20 cellular contexts compared by ENCODE assay signal in the genomic region with DNA sequence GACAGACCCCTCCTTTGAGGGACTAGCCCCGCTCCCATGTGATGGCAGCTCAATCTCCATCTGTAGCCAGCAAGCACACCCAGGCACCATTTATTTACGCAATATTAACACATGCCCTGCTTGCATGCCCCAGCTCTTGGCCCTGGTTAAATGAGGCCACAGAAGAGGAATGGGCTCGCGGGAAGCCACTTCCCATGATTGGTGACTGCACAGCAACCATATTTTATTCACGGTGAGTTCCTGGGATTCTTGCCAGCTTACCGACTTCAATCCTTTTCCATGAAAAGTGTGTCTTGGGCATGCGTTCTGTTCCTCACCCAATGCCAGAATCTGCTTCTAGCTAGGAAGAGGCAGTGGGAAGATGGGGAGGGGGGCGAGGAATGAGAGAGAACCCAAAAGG. TPM values are rescaled to one million over a fixed set of nuclear protein-coding genes. Genes with fewer than 3 reads are reported as not detected.
A peak's percentile ranks its signal among the peaks of the same experiment; 100 is the strongest.
DNase-seq lines count a peak whose midpoint lies in the region; TF ChIP-seq lines count a peak whose summit lies in the region.
"Had no signal": no experiment of that assay in that cellular context is flagged by ENCODE, and none has a peak within 500 bp of the region (broad histone marks: within the 10 kb centered on the region; RNA-seq: fewer than 3 reads in every experiment).

No MANE protein-coding gene starts in this region.

- no peak overlapping the region for H2AFZ ChIP-seq in neural progenitor cell (replicated peaks)

- intact Hi-C loops in tibial artery (cut with DNase I; ENCODE audit: low total_unique reads) = no loop called here

- no peaks in the 10 kb centered on the region for H3K79me2 ChIP-seq in neural progenitor cell (ENCODE audit: low read depth)

- in situ Hi-C loops in KBM-7 (cut with MboI; ENCODE audit: low pct_unique_long_range_greater_than_20kb, low sequenced_read_pairs) = no loop called here

- no peak overlapping the region for H3K4me3 Mint-ChIP-seq in activated naive CD4-positive, alpha-beta T cell treated with anti-CD3 and anti-CD28 coated beads, Interleukin-2, amount 50 U/mL, for 24 hours
- H3K4me3 Mint-ChIP-seq in neural progenitor cell = no peak overlapping the region
- H3K4me3 Mint-ChIP-seq: activated CD8-positive, alpha-beta memory T cell treated with anti-CD3 and anti-CD28 coated beads, Interleukin-2, amount 10 ng/mL, durations not matched to agents 7 days and 5 days; dendritic cell treated with granulocyte-macrophage colony-stimulating factor and Interleukin-4, amounts not matched to agents 40 ng/mL and 50 ng/mL, for 4 days; stimulated activated effector memory CD8-positive, alpha-beta T cell treated with anti-CD3 and anti-CD28 coated beads, Interleukin-12 subunit alpha, Interleukin-12 subunit beta, amount 100 ng/mL, for 72 hours had no signal

- H3K4me3 ChIP-seq in WERI-Rb-1 (ENCODE audit: low read depth, low read length) (no peak overlapping the region), tibial artery (no peak overlapping the region), neural progenitor cell (no peak overlapping the region)
- H3K4me3 ChIP-seq: smooth muscle cell, upper lobe of right lung had no signal

- H4K20me1 ChIP-seq in neural progenitor cell (ENCODE audit: low read depth) = no peaks in the 10 kb centered on the region

- H3K27ac Mint-ChIP-seq in activated naive CD4-positive, alpha-beta T cell treated with anti-CD3 and anti-CD28 coated beads, Interleukin-2, amount 50 U/mL, for 24 hours = peak overlapping the region; percentile 46
- no peak overlapping the region for H3K27ac Mint-ChIP-seq in neural progenitor cell
- H3K27ac Mint-ChIP-seq: activated CD8-positive, alpha-beta memory T cell treated with anti-CD3 and anti-CD28 coated beads, Interleukin-2, amount 10 ng/mL, durations not matched to agents 7 days and 5 days; dendritic cell treated with granulocyte-macrophage colony-stimulating factor and Interleukin-4, amounts not matched to agents 40 ng/mL and 50 ng/mL, for 4 days; stimulated activated effector memory CD8-positive, alpha-beta T cell treated with anti-CD3 and anti-CD28 coated beads, Interleukin-12 subunit alpha, Interleukin-12 subunit beta, amount 100 ng/mL, for 72 hours had no signal

- no peak overlapping the region for H3K9ac ChIP-seq in neural progenitor cell
- H3K9ac ChIP-seq: KMS-11 had no signal

- H3K4me1 ChIP-seq in tibial artery (peaks cover 7 to 41% (median 31%) of the 10 kb centered on the region in 4 donors), neural progenitor cell (no peaks in the 10 kb centered on the region)

- peaks cover 3% of the 10 kb centered on the region for H3K36me3 Mint-ChIP-seq in activated naive CD4-positive, alpha-beta T cell treated with anti-CD3 and anti-CD28 coated beads, Interleukin-2, amount 50 U/mL, for 24 hours
- H3K36me3 Mint-ChIP-seq in neural progenitor cell = no peaks in the 10 kb centered on the region
- H3K36me3 Mint-ChIP-seq: activated CD8-positive, alpha-beta memory T cell treated with anti-CD3 and anti-CD28 coated beads, Interleukin-2, amount 10 ng/mL, durations not matched to agents 7 days and 5 days; stimulated activated effector memory CD8-positive, alpha-beta T cell treated with anti-CD3 and anti-CD28 coated beads, Interleukin-12 subunit alpha, Interleukin-12 subunit beta, amount 100 ng/mL, for 72 hours had no signal

- H3K27me3 ChIP-seq in WERI-Rb-1 (ENCODE audit: insufficient read depth, low read depth, severe bottlenecking) (no peaks in the 10 kb centered on the region), layer of hippocampus (ENCODE audit: control insufficient read depth, insufficient read depth, low read length) (peaks cover 2% of the 10 kb centered on the region), tibial artery (no peaks in the 10 kb centered on the region), neural progenitor cell (no peaks in the 10 kb centered on the region)
- H3K27me3 ChIP-seq: upper lobe of right lung had no signal

- TF ChIP-seq CTCF in WERI-Rb-1 (IDR thresholded peaks at IDR 0.05; ENCODE audit: low read depth, low read length) = no peak
- no peak for TF ChIP-seq CTCF in tibial artery (IDR thresholded peaks at IDR 0.05)
- no peak for TF ChIP-seq CTCF in neural progenitor cell (IDR thresholded peaks at IDR 0.05)

- H3K9me3 ChIP-seq in WERI-Rb-1 (ENCODE audit: severe bottlenecking) (no peaks in the 10 kb centered on the region), tibial artery (no peaks in the 10 kb centered on the region), neural progenitor cell (ENCODE audit: low read depth) (no peaks in the 10 kb centered on the region)
- H3K9me3 ChIP-seq: upper lobe of right lung had no signal

- no peaks in the 10 kb centered on the region for H3F3A ChIP-seq in neural progenitor cell (ENCODE audit: low read depth)

- H3K4me1 Mint-ChIP-seq in activated naive CD4-positive, alpha-beta T cell treated with anti-CD3 and anti-CD28 coated beads, Interleukin-2, amount 50 U/mL, for 24 hours = peaks cover 27% of the 10 kb centered on the region
- H3K4me1 Mint-ChIP-seq in neural progenitor cell = peaks cover 10% of the 10 kb centered on the region
- H3K4me1 Mint-ChIP-seq: activated CD8-positive, alpha-beta memory T cell treated with anti-CD3 and anti-CD28 coated beads, Interleukin-2, amount 10 ng/mL, durations not matched to agents 7 days and 5 days had no signal

- peak overlapping the region; percentile 79 for H3K27ac ChIP-seq in WERI-Rb-1
- H3K27ac ChIP-seq in layer of hippocampus (ENCODE audit: low read depth, low read length) = peak overlapping the region; percentile 2
- peak overlapping the region; percentile 75 to 76 for H3K27ac ChIP-seq in tibial artery
- H3K27ac ChIP-seq in neural progenitor cell = no peak overlapping the region
- H3K27ac ChIP-seq: KMS-11, upper lobe of right lung had no signal

- DNase-seq in activated naive CD4-positive, alpha-beta T cell (lab: John Stamatoyannopoulos, UW) = no peak
- no peak for DNase-seq in WERI-Rb-1
- DNase-seq in tibial artery = no peak
- no peak for DNase-seq in KBM-7
- DNase-seq in NCI-H1436 treated with DMSO at 0.1 percent for 48 hours (lab: John Stamatoyannopoulos, UW) = no peak
- no peak for DNase-seq in neural progenitor cell (ENCODE audit: low spot score)
- DNase-seq: activated CD4-positive, CD25-positive, alpha-beta regulatory T cell treated with anti-CD3 and anti-CD28 coated beads, Interleukin-2, amount 50 U/mL, for 72 hours; activated CD8-positive, alpha-beta memory T cell treated with anti-CD3 and anti-CD28 coated beads, Interleukin-2, amount 10 ng/mL, durations not matched to agents 7 days and 5 days; activated effector memory CD4-positive, alpha-beta T cell treated with Interleukin-2 at 50 U/mL for 16 hours; hippocampal formation; kidney; NCI-H1417 treated with DMSO at 0.1 percent for 48 hours; NCI-H345; upper lobe of right lung had no signal

- H3K4me2 ChIP-seq in neural progenitor cell = no peak overlapping the region
- H3K4me2 ChIP-seq: KMS-11, smooth muscle cell had no signal

- no peaks in the 10 kb centered on the region for H3K9me3 Mint-ChIP-seq in activated naive CD4-positive, alpha-beta T cell treated with anti-CD3 and anti-CD28 coated beads, Interleukin-2, amount 50 U/mL, for 24 hours
- no peaks in the 10 kb centered on the region for H3K9me3 Mint-ChIP-seq in neural progenitor cell
- H3K9me3 Mint-ChIP-seq: dendritic cell treated with granulocyte-macrophage colony-stimulating factor and Interleukin-4, amounts not matched to agents 40 ng/mL and 50 ng/mL, for 4 days; stimulated activated effector memory CD8-positive, alpha-beta T cell treated with anti-CD3 and anti-CD28 coated beads, Interleukin-12 subunit alpha, Interleukin-12 subunit beta, amount 100 ng/mL, for 72 hours had no signal

- H3K36me3 ChIP-seq in WERI-Rb-1 (no peaks in the 10 kb centered on the region; the same call in 1 of the 2 replicates), tibial artery (no peaks in the 10 kb centered on the region), neural progenitor cell (no peaks in the 10 kb centered on the region)
- H3K36me3 ChIP-seq: upper lobe of right lung had no signal

- H3K27me3 Mint-ChIP-seq in activated naive CD4-positive, alpha-beta T cell treated with anti-CD3 and anti-CD28 coated beads, Interleukin-2, amount 50 U/mL, for 24 hours = no peaks in the 10 kb centered on the region
- H3K27me3 Mint-ChIP-seq in neural progenitor cell (ENCODE audit: insufficient read depth, low read depth) = peaks cover 5% of the 10 kb centered on the region
- H3K27me3 Mint-ChIP-seq: activated CD8-positive, alpha-beta memory T cell treated with anti-CD3 and anti-CD28 coated beads, Interleukin-2, amount 10 ng/mL, durations not matched to agents 7 days and 5 days; dendritic cell treated with granulocyte-macrophage colony-stimulating factor and Interleukin-4, amounts not matched to agents 40 ng/mL and 50 ng/mL, for 4 days had no signal

RNA-seq across cellular contexts. Expression of a gene that starts 54.7 kb away (rescaled TPM):
- total RNA-seq in neural progenitor cell (ENCODE audit: low replicate concordance) = 0.56 and 1.2 TPM in 2 replicates
